In the genomic region with DNA sequence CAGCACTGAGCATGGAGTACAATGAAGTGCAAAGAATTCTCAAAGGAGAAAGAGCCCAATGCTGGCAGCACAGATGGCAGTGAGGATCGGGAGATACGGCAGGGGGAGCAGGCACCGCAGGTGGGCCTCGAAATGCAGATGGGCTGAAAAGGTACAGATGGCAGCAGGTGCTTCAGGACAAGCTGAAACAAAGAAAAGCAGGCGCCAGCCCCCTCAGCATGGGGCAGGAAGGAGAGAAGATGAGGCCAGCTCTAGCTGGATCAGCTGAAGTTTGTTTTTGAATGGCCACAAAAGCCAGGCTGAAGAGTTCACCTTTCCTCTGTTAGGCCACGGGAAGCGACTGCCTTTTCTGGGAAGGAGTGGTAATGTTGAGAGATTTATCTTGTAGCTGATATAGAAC, we compare ENCODE assay signal across 24 cellular contexts. TPM values are rescaled to one million over a fixed set of nuclear protein-coding genes. Genes with fewer than 3 reads are reported as not detected.
DNase-seq lines count a peak whose midpoint lies in the region; ATAC-seq and TF ChIP-seq lines count a peak whose summit lies in the region.
"Had no signal": no experiment of that assay in that cellular context is flagged by ENCODE, and none has a peak within 500 bp of the region (broad histone marks: within the 10 kb centered on the region; RNA-seq: fewer than 3 reads in every experiment).

No MANE protein-coding gene starts in this region.

- BruUV-seq in Calu3 (replicated peaks; lab: Mats Ljungman, UMichigan), result no TSS peak

- H3K36me3 Mint-ChIP-seq in Calu3 (ENCODE audit: insufficient read depth, unreplicated experiment) (peaks cover 14% of the 10 kb centered on the region), endodermal cell (ENCODE audit: low read depth) (peaks cover 75% of the 10 kb centered on the region)

- peaks cover 88% of the 10 kb centered on the region for H3K36me3 ChIP-seq in endodermal cell (ENCODE audit: control insufficient read depth, insufficient read depth, low read length)

- 34 to 64% methylated on average over 5 to 7 of the region's 7 CpGs for WGBS in endodermal cell (ENCODE audit: insufficient coverage in 1 of 2, insufficient read length in 1 of 2), 2 experiments

- ATAC-seq in HG02840 (IDR thresholded peaks at IDR 0.05; ENCODE audit: low FRiP score, unreplicated experiment), result no peak
- no peak for ATAC-seq in GM19351 (IDR thresholded peaks at IDR 0.05; ENCODE audit: unreplicated experiment)
- no peak for ATAC-seq in GM18505 (IDR thresholded peaks at IDR 0.05; ENCODE audit: unreplicated experiment)
- ATAC-seq: body of pancreas, left cardiac atrium, right lobe of liver had no signal

- H3K4me3 Mint-ChIP-seq in Calu3 (ENCODE audit: low read depth, unreplicated experiment) (no peak overlapping the region), endodermal cell (no peak overlapping the region)
- H3K4me3 Mint-ChIP-seq: CD4-positive, CD25-positive, alpha-beta regulatory T cell had no signal

- CTCF ChIA-PET in Calu3 (lab: Charles Lee), result no interaction called here

- intact Hi-C loops in Calu3 (cut with micrococcal nuclease; ENCODE audit: unreplicated experiment), result no loop called here

- no peak overlapping the region for H3K4me3 ChIP-seq in endodermal cell (ENCODE audit: low read length)
- H3K4me3 ChIP-seq: body of pancreas, esophagus muscularis mucosa, right lobe of liver had no signal

- H3K27me3 ChIP-seq in endodermal cell (ENCODE audit: control insufficient read depth, insufficient read depth, low read length, poor library complexity, severe bottlenecking), result no peaks in the 10 kb centered on the region
- H3K27me3 ChIP-seq: body of pancreas, esophagus muscularis mucosa, neutrophil, right lobe of liver had no signal

- DNase-seq in Calu3 (no peak), NCI-H128 (lab: John Stamatoyannopoulos, UW; ENCODE audit: unreplicated experiment) (peak; percentile 82), NCI-H524 treated with DMSO at 0.1 percent for 48 hours (lab: John Stamatoyannopoulos, UW) (peak; percentile 95), endodermal cell (peak; percentile 89), germinal center (ENCODE audit: low spot score) (no peak)
- DNase-seq: activated CD4-positive, alpha-beta T cell treated with anti-CD3 and anti-CD28 coated beads for 4 hours; activated CD8-positive, alpha-beta memory T cell treated with anti-CD3 and anti-CD28 coated beads, Interleukin-2, amount 50 U/mL, for 48 hours; activated naive CD4-positive, alpha-beta T cell; body of pancreas; CD4-positive, CD25-positive, alpha-beta regulatory T cell; EL; GOT3; left cardiac atrium; midbrain; NCI-H1930; OCI-M1; right lobe of liver; T-helper 9 cell had no signal

- H3K4me1 ChIP-seq in endodermal cell (ENCODE audit: control insufficient read depth, insufficient read depth, low read length), result peaks cover 5% of the 10 kb centered on the region
- H3K4me1 ChIP-seq: body of pancreas, right lobe of liver had no signal

- TF ChIP-seq POLR2A in GM18505 (IDR thresholded peaks at IDR 0.05; ENCODE audit: borderline replicate concordance, extremely low read depth, insufficient read depth, insufficient read length), result no peak

- no peaks in the 10 kb centered on the region for H3K27me3 Mint-ChIP-seq in Calu3 (ENCODE audit: unreplicated experiment)
- H3K27me3 Mint-ChIP-seq in endodermal cell (ENCODE audit: insufficient read depth), result no peaks in the 10 kb centered on the region
- H3K27me3 Mint-ChIP-seq: CD4-positive, CD25-positive, alpha-beta regulatory T cell had no signal

- no peaks in the 10 kb centered on the region for H3K4me1 Mint-ChIP-seq in Calu3 (ENCODE audit: low read depth, unreplicated experiment)
- peaks cover 30% of the 10 kb centered on the region for H3K4me1 Mint-ChIP-seq in endodermal cell

- TF ChIP-seq CTCF in Calu3 (IDR thresholded peaks at IDR 0.05; ENCODE audit: unreplicated experiment) (no peak), endodermal cell (conservative IDR thresholded peaks at IDR 0.05) (no peak)

- no peaks in the 10 kb centered on the region for H3K9me3 Mint-ChIP-seq in Calu3 (ENCODE audit: low read depth, unreplicated experiment)
- no peaks in the 10 kb centered on the region for H3K9me3 Mint-ChIP-seq in endodermal cell
- H3K9me3 Mint-ChIP-seq: CD4-positive, CD25-positive, alpha-beta regulatory T cell had no signal

- H3K9me3 ChIP-seq in endodermal cell (ENCODE audit: control insufficient read depth, low read length), result no peaks in the 10 kb centered on the region
- H3K9me3 ChIP-seq: body of pancreas, esophagus muscularis mucosa, neutrophil, right lobe of liver had no signal

- H3K27ac Mint-ChIP-seq in Calu3 (ENCODE audit: unreplicated experiment) (peak overlapping the region; percentile 2), endodermal cell (peak overlapping the region; percentile 82)
- H3K27ac Mint-ChIP-seq: CD4-positive, CD25-positive, alpha-beta regulatory T cell had no signal

- no peak overlapping the region for H3K9ac ChIP-seq in endodermal cell (ENCODE audit: extremely low read depth, low read length, poor library complexity, severe bottlenecking)

- H3K27ac ChIP-seq in endodermal cell (ENCODE audit: low read depth, low read length), result no peak overlapping the region
- H3K27ac ChIP-seq: body of pancreas, esophagus muscularis mucosa, neutrophil, right lobe of liver had no signal

RNA-seq across cellular contexts. Expression of a gene that starts 7.7 kb away (rescaled TPM):
- total RNA-seq in Calu3 (2022), result 28.9 and 35.9 TPM in 2 replicates
- total RNA-seq in endodermal cell, result 10 to 100 TPM; 57.3 to 62.2 TPM
- polyA plus RNA-seq in endodermal cell (2013, experiment 1 of 2), result 52.9 TPM
- polyA plus RNA-seq in endodermal cell (2013, experiment 2 of 2), result 55.5 TPM

RNA-seq across cellular contexts. Expression of a gene that starts 19.2 kb away (rescaled TPM):
- total RNA-seq in Calu3 (2022) (0.51 TPM in 1 of 2 replicates, not detected in the other), endodermal cell (1 to 10 TPM in 1 of 2 donors, under 1 TPM in 1; 0.95 to 1.4 TPM)
- 3.6 TPM for polyA plus RNA-seq in endodermal cell (2013, experiment 1 of 2)
- polyA plus RNA-seq in endodermal cell (2013, experiment 2 of 2), result 2.6 TPM
- total RNA-seq: LHCN-M2 had no signal

Comparison
In these comparisons a context has a peak if more than half of its experiments do, and no peak if none do; other contexts are left out.
1. DNase-seq: peak in NCI-H128 (single experiment), NCI-H524 treated with DMSO at 0.1 percent for 48 hours (single experiment) and endodermal cell (single experiment); none in Calu3 (single experiment) and germinal center (single experiment).